Comparison of ENCODE assay signal across 17 cellular contexts in the genomic region with DNA sequence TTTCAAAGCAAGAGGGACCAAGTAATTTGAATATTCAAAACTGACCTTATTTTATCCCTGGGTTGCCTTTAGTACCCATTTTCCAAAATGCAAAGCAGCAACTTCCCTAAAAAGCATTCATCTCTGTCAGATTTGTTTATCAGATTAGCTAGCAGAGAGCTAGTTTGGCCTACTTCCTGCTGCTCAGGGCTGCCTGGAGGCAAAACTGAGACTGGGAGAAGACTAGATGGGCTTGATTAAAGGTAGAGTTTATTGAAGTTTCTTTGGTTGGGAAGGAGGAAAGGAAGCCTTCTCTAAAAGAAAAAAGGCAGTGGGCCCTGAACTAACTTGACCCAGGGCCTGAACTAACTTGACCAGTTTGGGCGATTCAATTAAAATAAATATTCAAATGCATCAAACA.
DNase-seq lines count a peak whose midpoint lies in the region; TF ChIP-seq lines count a peak whose summit lies in the region.
"Had no signal": no experiment of that assay in that cellular context is flagged by ENCODE, and none has a peak within 500 bp of the region (broad histone marks: within the 10 kb centered on the region; RNA-seq: fewer than 3 reads in every experiment).

No MANE protein-coding gene starts in this region.

- no peaks in the 10 kb centered on the region for H3K4me1 Mint-ChIP-seq in MCF 10A (ENCODE audit: insufficient read depth, unreplicated experiment)
- H3K4me1 Mint-ChIP-seq: CD14-positive monocyte; CD4-positive, alpha-beta memory T cell; GM23338 had no signal

- no peaks in the 10 kb centered on the region for H3K9me3 Mint-ChIP-seq in MCF 10A (ENCODE audit: unreplicated experiment)
- H3K9me3 Mint-ChIP-seq: GM23338 had no signal

- no peak overlapping the region for H4K8ac ChIP-seq in mesendoderm (ENCODE audit: low read depth, low read length)

- H3K27me3 Mint-ChIP-seq in MCF 10A (ENCODE audit: insufficient read depth, unreplicated experiment), result no peaks in the 10 kb centered on the region
- H3K27me3 Mint-ChIP-seq: CD4-positive, alpha-beta memory T cell had no signal

- peak; percentile 16 to 74 for DNase-seq in T47D (ENCODE audit: low read depth in 1 of 2, low spot score in 1 of 2)
- no peak for DNase-seq in MCF 10A (ENCODE audit: unreplicated experiment)
- peak; percentile 18 for DNase-seq in OCI-M1 (lab: John Stamatoyannopoulos, UW)
- DNase-seq in mesendoderm, result peak; percentile 48
- no peak for DNase-seq in NCI-H1092 (lab: John Stamatoyannopoulos, UW)
- no peak for DNase-seq in T-helper 1 cell
- no peak for DNase-seq in medulla oblongata (ENCODE audit: extremely low spot score)
- DNase-seq: 8988T; CD4-positive, alpha-beta memory T cell; DMS153; DMS79; GF-D8; HCEC 1CT had no signal

- no peak overlapping the region for H3K27ac ChIP-seq in mesendoderm (ENCODE audit: low read depth, low read length)
- H3K27ac ChIP-seq: BLaER1, HL-60 had no signal

- POLR2A ChIA-PET in MCF 10A (lab: Yijun Ruan, JAX), result no interaction called here

- no peak overlapping the region for H3K18ac ChIP-seq in mesendoderm (ENCODE audit: low read length)

- no peak overlapping the region for H3K4me3 Mint-ChIP-seq in MCF 10A (ENCODE audit: unreplicated experiment)
- H3K4me3 Mint-ChIP-seq: CD14-positive monocyte; CD4-positive, alpha-beta memory T cell; GM23338 had no signal

- no peak overlapping the region for H3K4me3 ChIP-seq in mesendoderm (ENCODE audit: low read length)
- H3K4me3 ChIP-seq: BLaER1, GM23338 had no signal

- no TSS peak for BruUV-seq in MCF 10A (replicated peaks; lab: Mats Ljungman, UMichigan)

- no peak overlapping the region for H3K4ac ChIP-seq in mesendoderm (ENCODE audit: low read depth, low read length)

- no peaks in the 10 kb centered on the region for H3K27me3 ChIP-seq in mesendoderm (ENCODE audit: insufficient read depth, low read length, poor library complexity)
- H3K27me3 ChIP-seq: BLaER1 had no signal

- no peak for TF ChIP-seq CTCF in MCF 10A (IDR thresholded peaks at IDR 0.05; ENCODE audit: unreplicated experiment)

- no peak overlapping the region for H2BK120ac ChIP-seq in mesendoderm (ENCODE audit: low read depth, low read length)

- intact Hi-C loops in MCF 10A (cut with micrococcal nuclease), result no loop called here

- no peak overlapping the region for H3K9ac ChIP-seq in mesendoderm (ENCODE audit: low read length)
- H3K9ac ChIP-seq: BLaER1 had no signal

- H2AK5ac ChIP-seq in mesendoderm (ENCODE audit: low read length), result no peak overlapping the region

- H3K79me1 ChIP-seq in mesendoderm (ENCODE audit: low read length), result no peaks in the 10 kb centered on the region

- H3K79me2 ChIP-seq in mesendoderm (ENCODE audit: control insufficient read depth, insufficient read depth, low read length), result no peaks in the 10 kb centered on the region

- WGBS in mesendoderm (ENCODE audit: extremely low coverage, insufficient coverage, low lambda C conversion rate), result no CpG with 5 or more reads among the region's 1 CpG

- H2BK15ac ChIP-seq in mesendoderm (replicated peaks; ENCODE audit: low read depth), result no peak overlapping the region

- no peak overlapping the region for H2BK5ac ChIP-seq in mesendoderm (ENCODE audit: low read length)

- no peaks in the 10 kb centered on the region for H3K36me3 ChIP-seq in mesendoderm (ENCODE audit: control insufficient read depth, insufficient read depth, low read length)
- H3K36me3 ChIP-seq: BLaER1 had no signal

- in situ Hi-C loops in T47D (cut with HindIII; ENCODE audit: low pct_unique_long_range_greater_than_20kb, low sequenced_read_pairs), result no loop called here

- no peak overlapping the region for H3K23ac ChIP-seq in mesendoderm (ENCODE audit: low read length)

- no peaks in the 10 kb centered on the region for H3K36me3 Mint-ChIP-seq in MCF 10A (ENCODE audit: insufficient read depth, unreplicated experiment)
- H3K36me3 Mint-ChIP-seq: CD14-positive monocyte; CD4-positive, alpha-beta memory T cell had no signal

- no peak overlapping the region for H4K5ac ChIP-seq in mesendoderm (ENCODE audit: low read length)

- no peak overlapping the region for H3K4me2 ChIP-seq in mesendoderm (ENCODE audit: low read length)
- H3K4me2 ChIP-seq: BLaER1, GM23338 had no signal

- CTCF ChIA-PET in MCF 10A (lab: Yijun Ruan, JAX), result interaction anchor here (3.4 kb wide), 1 partner anchor 13 kb away, joined by 20 read pairs; no protein-coding TSS in a partner anchor

- no peak overlapping the region for H3K27ac Mint-ChIP-seq in MCF 10A (ENCODE audit: low read depth, unreplicated experiment)
- H3K27ac Mint-ChIP-seq: CD14-positive monocyte; CD4-positive, alpha-beta memory T cell; GM23338 had no signal

- H3K4me1 ChIP-seq in mesendoderm (ENCODE audit: control insufficient read depth, low read depth, low read length), result peaks cover 3% of the 10 kb centered on the region
- H3K4me1 ChIP-seq: BLaER1 had no signal

- H3K56ac ChIP-seq in mesendoderm (ENCODE audit: low read length), result no peak overlapping the region

Comparison
In these comparisons a context has a peak if more than half of its experiments do, and no peak if none do; other contexts are left out.
1. DNase-seq: peak in T47D (2 of 2), OCI-M1 (single experiment) and mesendoderm (single experiment); none in MCF 10A (single experiment), NCI-H1092 (single experiment), T-helper 1 cell (0 of 5) and medulla oblongata (single experiment).